Comparison of ENCODE assay signal across 35 cellular contexts in genomic region chr7:95172420-95172819, GRCh38.
"Had no signal": no experiment of that assay in that cellular context is flagged by ENCODE, and none has a peak within 500 bp of the region (broad histone marks: within the 10 kb centered on the region; RNA-seq: fewer than 3 reads in every experiment).

No MANE protein-coding gene starts in this region.

- DNase-seq: activated B cell treated with CpG ODN at 0.5 μM for 24 hours; activated CD4-positive, alpha-beta memory T cell treated with anti-CD3 and anti-CD28 coated beads for 36 hours; activated CD4-positive, alpha-beta T cell treated with anti-CD3 and anti-CD28 coated beads for 4 hours; activated CD4-positive, alpha-beta T cell treated with anti-CD3 and anti-CD28 coated beads, Interleukin-2, amount 10 ng/mL, durations not matched to agents 24 days and 14 days; activated CD4-positive, alpha-beta T cell treated with anti-CD3 and anti-CD28 coated beads, Interleukin-2, amount 50 U/mL, for 1 hour; activated CD4-positive, alpha-beta T cell treated with anti-CD3 and anti-CD28 coated beads, Interleukin-2, amount 50 U/mL, for 4 hours; activated CD4-positive, CD25-positive, alpha-beta regulatory T cell treated with anti-CD3 and anti-CD28 coated beads, Interleukin-2, amount 50 U/mL, for 72 hours; activated CD8-positive, alpha-beta memory T cell treated with anti-CD3 and anti-CD28 coated beads, Interleukin-2, amount 50 U/mL, for 4 hours; activated effector memory CD4-positive, alpha-beta T cell treated with anti-CD3 and anti-CD28 coated beads, Interleukin-2, amount 50 U/mL, for 16 hours; activated gamma-delta T cell treated with Interleukin-2 at 50 U/mL for 16 hours; activated naive CD4-positive, alpha-beta T cell; activated naive CD4-positive, alpha-beta T cell treated with anti-CD3 and anti-CD28 coated beads for 36 hours; activated naive CD4-positive, alpha-beta T cell treated with anti-CD3 and anti-CD28 coated beads, Interleukin-2, amount 50 U/mL, for 16 hours; activated naive CD8-positive, alpha-beta T cell treated with anti-CD3 and anti-CD28 coated beads for 36 hours; activated T-cell treated with anti-CD3 and anti-CD28 coated beads for 4 hours; activated T-cell treated with anti-CD3 and anti-CD28 coated beads, Interleukin-2, amount 50 U/mL, for 1 hour; activated T-cell treated with anti-CD3 and anti-CD28 coated beads, Interleukin-2, amount 50 U/mL, for 4 hours; activated T-cell treated with anti-CD3 and anti-CD28 coated beads, Interleukin-2, amount 50 U/mL, for 72 hours; adrenal gland; amniotic stem cell; aorta; body of pancreas; brain microvascular endothelial cell; central memory CD4-positive, alpha-beta T cell; T-helper 2 cell; T-helper 9 cell had no signal

- H3K36me3 Mint-ChIP-seq: activated CD4-positive, alpha-beta memory T cell treated with anti-CD3 and anti-CD28 coated beads for 36 hours; activated naive CD4-positive, alpha-beta T cell treated with anti-CD3 and anti-CD28 coated beads, Interleukin-2, amount 50 U/mL, for 72 hours; activated naive CD8-positive, alpha-beta T cell treated with anti-CD3 and anti-CD28 coated beads for 36 hours had no signal

- ATAC-seq: activated naive CD4-positive, alpha-beta T cell treated with anti-CD3 and anti-CD28 coated beads, Interleukin-2, amount 50 U/mL, for 72 hours; activated T-cell treated with anti-CD3 and anti-CD28 coated beads, Interleukin-2, amount 50 U/mL, for 4 hours; activated T-cell treated with anti-CD3 and anti-CD28 coated beads, Interleukin-2, amount 50 U/mL, for 72 hours; activated T-helper 17 cell treated with anti-CD3 and anti-CD28 coated beads, Interleukin-2, amount 50 U/mL, for 72 hours; body of pancreas had no signal

- H3K9me3 ChIP-seq: body of pancreas, breast epithelium had no signal

- H3K27ac Mint-ChIP-seq: activated B cell treated with CpG ODN at 0.5 μM for 24 hours; activated CD4-positive, alpha-beta memory T cell treated with anti-CD3 and anti-CD28 coated beads for 36 hours; activated CD4-positive, alpha-beta T cell treated with anti-CD3 and anti-CD28 coated beads, Interleukin-2, amount 10 ng/mL, durations not matched to agents 24 days and 14 days; activated naive CD4-positive, alpha-beta T cell treated with anti-CD3 and anti-CD28 coated beads for 36 hours; activated naive CD4-positive, alpha-beta T cell treated with anti-CD3 and anti-CD28 coated beads, Interleukin-2, amount 50 U/mL, for 72 hours; activated naive CD8-positive, alpha-beta T cell treated with anti-CD3 and anti-CD28 coated beads for 36 hours; activated T-cell treated with anti-CD3 and anti-CD28 coated beads, Interleukin-2, amount 50 U/mL, for 72 hours; activated T-helper 1 cell treated with anti-CD3 and anti-CD28 coated beads, Interleukin-12 subunit alpha, Interleukin-12 subunit beta, Interleukin-2, Interleukin-4 antibody, amounts not matched to agents 30 ng/mL and 10 ng/mL and 1 ng/mL, durations not matched to agents 14 hours and 24 hours and 36 hours; activated T-helper 17 cell treated with anti-CD3 and anti-CD28 coated beads, Interleukin-2, amount 50 U/mL, for 72 hours; T-helper 1 cell treated with Interleukin-12 subunit alpha and Interleukin-12 subunit beta and Interleukin-4 antibody, amounts not matched to agents 30 μg/mL and 1 μg/mL, for 36 hours; T-helper 2 cell treated with Interferon-gamma antibody and Interleukin-4, amounts not matched to agents 5 μg/mL and 100 μg/mL, for 36 hours had no signal

- H3K4me3 ChIP-seq: adrenal gland, body of pancreas, breast epithelium had no signal

- H3K27me3 Mint-ChIP-seq: activated B cell treated with CpG ODN at 0.5 μM for 24 hours; activated CD4-positive, alpha-beta memory T cell treated with anti-CD3 and anti-CD28 coated beads for 36 hours; activated CD4-positive, alpha-beta T cell treated with anti-CD3 and anti-CD28 coated beads, Interleukin-2, amount 10 ng/mL, durations not matched to agents 24 days and 14 days had no signal

- FAIRE-seq: astrocyte, TTC549 had no signal

- H3K4me3 Mint-ChIP-seq: activated B cell treated with CpG ODN at 0.5 μM for 24 hours; activated CD4-positive, alpha-beta memory T cell treated with anti-CD3 and anti-CD28 coated beads for 36 hours; activated CD4-positive, alpha-beta T cell treated with anti-CD3 and anti-CD28 coated beads, Interleukin-2, amount 10 ng/mL, durations not matched to agents 24 days and 14 days; activated naive CD4-positive, alpha-beta T cell treated with anti-CD3 and anti-CD28 coated beads for 36 hours; activated naive CD8-positive, alpha-beta T cell treated with anti-CD3 and anti-CD28 coated beads for 36 hours; activated T-cell treated with anti-CD3 and anti-CD28 coated beads, Interleukin-2, amount 50 U/mL, for 4 hours; activated T-cell treated with anti-CD3 and anti-CD28 coated beads, Interleukin-2, amount 50 U/mL, for 72 hours; activated T-helper 1 cell treated with anti-CD3 and anti-CD28 coated beads, Interleukin-12 subunit alpha, Interleukin-12 subunit beta, Interleukin-2, Interleukin-4 antibody, amounts not matched to agents 30 ng/mL and 10 ng/mL and 1 ng/mL, durations not matched to agents 14 hours and 24 hours and 36 hours; activated T-helper 17 cell treated with anti-CD3 and anti-CD28 coated beads, Interleukin-2, amount 50 U/mL, for 72 hours; T-helper 1 cell treated with Interleukin-12 subunit alpha and Interleukin-12 subunit beta and Interleukin-4 antibody, amounts not matched to agents 30 μg/mL and 1 μg/mL, for 36 hours; T-helper 2 cell treated with Interferon-gamma antibody and Interleukin-4, amounts not matched to agents 5 μg/mL and 100 μg/mL, for 36 hours had no signal

- H3K9me3 Mint-ChIP-seq: activated CD4-positive, alpha-beta T cell treated with anti-CD3 and anti-CD28 coated beads, Interleukin-2, amount 10 ng/mL, durations not matched to agents 24 days and 14 days; activated naive CD4-positive, alpha-beta T cell treated with anti-CD3 and anti-CD28 coated beads for 36 hours; activated naive CD4-positive, alpha-beta T cell treated with anti-CD3 and anti-CD28 coated beads, Interleukin-2, amount 50 U/mL, for 72 hours; activated naive CD8-positive, alpha-beta T cell treated with anti-CD3 and anti-CD28 coated beads for 36 hours; activated T-cell treated with anti-CD3 and anti-CD28 coated beads, Interleukin-2, amount 50 U/mL, for 4 hours; activated T-helper 1 cell treated with anti-CD3 and anti-CD28 coated beads, Interleukin-12 subunit alpha, Interleukin-12 subunit beta, Interleukin-2, Interleukin-4 antibody, amounts not matched to agents 30 ng/mL and 10 ng/mL and 1 ng/mL, durations not matched to agents 14 hours and 24 hours and 36 hours; T-helper 1 cell treated with Interleukin-12 subunit alpha and Interleukin-12 subunit beta and Interleukin-4 antibody, amounts not matched to agents 30 μg/mL and 1 μg/mL, for 36 hours; T-helper 2 cell treated with Interferon-gamma antibody and Interleukin-4, amounts not matched to agents 5 μg/mL and 100 μg/mL, for 36 hours had no signal

- H3K4me1 Mint-ChIP-seq: activated B cell treated with CpG ODN at 0.5 μM for 24 hours; activated CD4-positive, alpha-beta T cell treated with anti-CD3 and anti-CD28 coated beads, Interleukin-2, amount 10 ng/mL, durations not matched to agents 24 days and 14 days; activated naive CD8-positive, alpha-beta T cell treated with anti-CD3 and anti-CD28 coated beads for 36 hours; activated T-helper 17 cell treated with anti-CD3 and anti-CD28 coated beads, Interleukin-2, amount 50 U/mL, for 72 hours had no signal

- H3K27ac ChIP-seq: adrenal gland, body of pancreas, brain microvascular endothelial cell, breast epithelium, VCaP had no signal

- H3K4me1 ChIP-seq: adrenal gland, body of pancreas, breast epithelium had no signal
